Comparison of ENCODE assay signal across 8 cellular contexts in the genomic region with DNA sequence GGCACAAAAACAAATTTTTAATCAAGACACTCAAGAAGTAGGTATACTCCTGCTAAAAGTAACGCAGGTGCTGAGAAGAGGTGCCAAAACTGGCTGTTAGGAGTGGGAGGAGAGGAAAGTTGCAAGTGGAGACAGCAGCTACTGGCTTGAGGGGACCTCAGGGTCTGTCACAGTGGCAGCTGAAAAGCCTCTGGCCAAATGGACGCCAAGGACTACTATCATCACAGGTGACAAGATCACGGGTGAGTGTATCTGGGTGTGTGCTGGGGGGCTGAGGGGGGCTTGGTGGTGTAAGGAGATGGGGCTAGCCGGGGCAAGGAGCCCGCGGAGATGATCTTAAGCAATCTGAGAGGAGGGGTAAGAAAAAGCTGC. TPM values are rescaled to one million over a fixed set of nuclear protein-coding genes. Genes with fewer than 3 reads are reported as not detected.
DNase-seq lines count a peak whose midpoint lies in the region; ATAC-seq, FAIRE-seq and TF ChIP-seq lines count a peak whose summit lies in the region.

No MANE protein-coding gene starts in this region.

- POLR2A ChIA-PET in A549 (lab: Yijun Ruan, JAX), result no interaction called here

- H3K4me1 ChIP-seq in A549, result peaks cover 10% of the 10 kb centered on the region; the same call in 1 of the 3 replicates

- peak overlapping the region; percentile 85 to 91 for H3K27ac Mint-ChIP-seq in effector memory CD8-positive, alpha-beta T cell
- peak overlapping the region; percentile 63 to 92 for H3K27ac Mint-ChIP-seq in natural killer cell treated with Interleukin-12 subunit alpha and Interleukin-12 subunit beta and Interleukin-15 and Interleukin-18, amount 100 ng/mL, for 72 hours

- CTCF ChIA-PET in A549 (lab: Yijun Ruan, JAX), result no interaction called here

- TF ChIP-seq POLR2A in A549 (IDR thresholded peaks at IDR 0.05; ENCODE audit: low read length), result no peak

- no peaks in the 10 kb centered on the region; the same call in 2 of the 3 replicates for H3K9me3 ChIP-seq in A549

- peaks cover 9% of the 10 kb centered on the region for H3K36me3 Mint-ChIP-seq in effector memory CD8-positive, alpha-beta T cell (ENCODE audit: insufficient read depth)
- peaks cover 12% of the 10 kb centered on the region for H3K36me3 Mint-ChIP-seq in natural killer cell treated with Interleukin-12 subunit alpha and Interleukin-12 subunit beta and Interleukin-15 and Interleukin-18, amount 100 ng/mL, for 72 hours

- TF ChIP-seq CTCF in A549 (IDR thresholded peaks at IDR 0.05), result no peak

- no peak for DNase-seq in A549 (ENCODE audit: low read depth in 1 of 2, low spot score in 1 of 2)
- peak; percentile 43 for DNase-seq in NCI-H69 (lab: John Stamatoyannopoulos, UW)
- peak in 1 of 3 experiments; percentile 11 for DNase-seq in effector memory CD8-positive, alpha-beta T cell
- no peak for DNase-seq in natural killer cell treated with Interleukin-12 subunit alpha and Interleukin-12 subunit beta and Interleukin-15 and Interleukin-18, amount 100 ng/mL, for 72 hours (ENCODE audit: low spot score)
- DNase-seq in putamen (ENCODE audit: low spot score), result no peak
- no peak for DNase-seq in NOMO-1 treated with dmso at 0.1 percent for 144 hours (lab: John Stamatoyannopoulos, UW; ENCODE audit: unreplicated experiment)

- peak overlapping the region; percentile 83 to 97 for H3K27ac ChIP-seq in A549

- 0% methylated on average over 5 of the region's 6 CpGs for WGBS in A549 (ENCODE audit: missing lambda C conversion rate)

- H3K4me3 Mint-ChIP-seq in effector memory CD8-positive, alpha-beta T cell, result peak overlapping the region; percentile 86 to 96
- peak overlapping the region; percentile 89 for H3K4me3 Mint-ChIP-seq in natural killer cell treated with Interleukin-12 subunit alpha and Interleukin-12 subunit beta and Interleukin-15 and Interleukin-18, amount 100 ng/mL, for 72 hours

- ATAC-seq in A549, result peak in 1 of 2 experiments; percentile 2; a peak in 2 of 6 replicates
- peak; percentile 2 for ATAC-seq in GM19035 (IDR thresholded peaks at IDR 0.05; ENCODE audit: unreplicated experiment)
- no peak for ATAC-seq in effector memory CD8-positive, alpha-beta T cell (replicated peaks)
- ATAC-seq in natural killer cell treated with Interleukin-12 subunit alpha and Interleukin-12 subunit beta and Interleukin-15 and Interleukin-18, amount 100 ng/mL, for 72 hours, result no peak
- no peak for ATAC-seq in HG03439 (IDR thresholded peaks at IDR 0.05; ENCODE audit: unreplicated experiment)

- no peak for TF ChIP-seq RAD21 in A549 (conservative IDR thresholded peaks at IDR 0.05 in 1 of 2, IDR thresholded peaks at IDR 0.05 in 1 of 2)

- TF ChIP-seq EP300 in A549 (IDR thresholded peaks at IDR 0.05), result no peak

- FAIRE-seq in A549 (lab: Jason Lieb, UNC), result no peak

- peak overlapping the region; percentile 89 for H3K4me3 ChIP-seq in A549

- peaks cover 0 to under 1% of the 10 kb centered on the region in 2 donors for H3K27me3 Mint-ChIP-seq in effector memory CD8-positive, alpha-beta T cell
- H3K27me3 Mint-ChIP-seq in natural killer cell treated with Interleukin-12 subunit alpha and Interleukin-12 subunit beta and Interleukin-15 and Interleukin-18, amount 100 ng/mL, for 72 hours, result peaks cover 7 to 15% of the 10 kb centered on the region in 2 donors

- peak overlapping the region; percentile 96 for H3K4me2 ChIP-seq in A549

- H3K9me3 Mint-ChIP-seq in effector memory CD8-positive, alpha-beta T cell, result no peaks in the 10 kb centered on the region
- no peaks in the 10 kb centered on the region for H3K9me3 Mint-ChIP-seq in natural killer cell treated with Interleukin-12 subunit alpha and Interleukin-12 subunit beta and Interleukin-15 and Interleukin-18, amount 100 ng/mL, for 72 hours

- H3K4me1 Mint-ChIP-seq in effector memory CD8-positive, alpha-beta T cell (ENCODE audit: low read depth in 2 of 2), result peaks cover 26 to 38% of the 10 kb centered on the region in 2 donors
- peaks cover 24 to 27% of the 10 kb centered on the region in 2 donors for H3K4me1 Mint-ChIP-seq in natural killer cell treated with Interleukin-12 subunit alpha and Interleukin-12 subunit beta and Interleukin-15 and Interleukin-18, amount 100 ng/mL, for 72 hours (ENCODE audit: low read depth in 2 of 2)

TF ChIP-seq in A549, 52 proteins besides CTCF, POLR2A, EP300 and RAD21:
- TF ChIP-seq KDM5A (IDR thresholded peaks at IDR 0.05) (no peak), FOSB (CRISPR knock-in tag; IDR thresholded peaks at IDR 0.05) (no peak), MYC (IDR thresholded peaks at IDR 0.05; ENCODE audit: borderline replicate concordance, low read length) (no peak), HOXB5 (CRISPR knock-in tag; IDR thresholded peaks at IDR 0.05) (no peak), KDM1A (IDR thresholded peaks at IDR 0.05; ENCODE audit: low read depth) (no peak), NR3C1 (IDR thresholded peaks at IDR 0.05) (no peak)
- TF ChIP-seq, protein P1, sequence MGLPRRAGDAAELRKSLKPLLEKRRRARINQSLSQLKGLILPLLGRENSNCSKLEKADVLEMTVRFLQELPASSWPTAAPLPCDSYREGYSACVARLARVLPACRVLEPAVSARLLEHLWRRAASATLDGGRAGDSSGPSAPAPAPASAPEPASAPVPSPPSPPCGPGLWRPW (IDR thresholded peaks at IDR 0.05), result no peak

RNA-seq across cellular contexts. Expression of gene ZNF202, which starts 0.7 kb away (rescaled TPM):
- polyA plus RNA-seq in A549 (2011; rRNA removed) (14.2 and 14.4 TPM in 2 replicates), A549 (2017; fragmentation: RNase III; extraction: RNeasy Plus Mini Kit Qiagen cat#74134 plus additional on column Dnase treatment) (10.0 to 12.9 TPM (median 11.9 TPM) in 3 replicates)
- 5.5 and 7.5 TPM in 2 replicates for polyA plus RNA-seq in A549 (2012; cell fraction: cytosol; rRNA removed)
- 9.8 and 12.0 TPM in 2 replicates for polyA plus RNA-seq in A549 (2012; cell fraction: nucleus; rRNA removed)
- polyA minus RNA-seq in A549 (2011; rRNA and poly(A)+ RNA removed), result 13.1 and 14.3 TPM in 2 replicates
- total RNA-seq in natural killer cell treated with Interleukin-12 subunit alpha and Interleukin-12 subunit beta and Interleukin-15 and Interleukin-18, amount 100 ng/mL, for 72 hours, result 10 to 100 TPM; 12.7 to 23.5 TPM

RNA-seq across cellular contexts. Expression of gene OR6X1, which starts 13.5 kb away (rescaled TPM):
- polyA plus RNA-seq in A549 (2011; rRNA removed) (not detected in 2 replicates), A549 (2017; fragmentation: RNase III; extraction: RNeasy Plus Mini Kit Qiagen cat#74134 plus additional on column Dnase treatment) (not detected in 3 replicates)
- not detected in 2 replicates for polyA plus RNA-seq in A549 (2012; cell fraction: cytosol; rRNA removed)
- polyA plus RNA-seq in A549 (2012; cell fraction: nucleus; rRNA removed), result not detected in 2 replicates
- not detected in 2 replicates for polyA minus RNA-seq in A549 (2011; rRNA and poly(A)+ RNA removed)
- total RNA-seq in natural killer cell treated with Interleukin-12 subunit alpha and Interleukin-12 subunit beta and Interleukin-15 and Interleukin-18, amount 100 ng/mL, for 72 hours, result not detected
